Comparison of ENCODE assay signal across 18 cellular contexts in the genomic region with DNA sequence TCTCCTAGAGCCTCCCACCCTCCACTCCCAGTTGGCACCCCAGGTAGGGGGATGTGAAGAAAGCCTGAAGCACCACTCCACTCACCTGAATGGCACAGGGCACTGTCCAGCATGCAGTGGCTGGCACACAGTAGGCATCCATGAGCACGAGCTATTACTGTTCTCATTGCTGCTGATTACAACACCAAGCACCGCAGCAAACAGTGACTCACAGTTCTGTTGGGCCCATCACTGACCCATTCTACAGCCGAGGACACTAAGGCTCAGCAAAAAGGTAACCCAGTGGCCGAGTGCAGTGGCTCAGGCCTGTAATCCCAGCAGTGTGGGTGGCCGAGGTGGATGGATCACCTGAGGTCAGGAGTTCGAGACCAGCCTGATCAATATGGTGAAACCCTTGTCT. TPM values are rescaled to one million over a fixed set of nuclear protein-coding genes. Genes with fewer than 3 reads are reported as not detected.
DNase-seq lines count a peak whose midpoint lies in the region; ATAC-seq and TF ChIP-seq lines count a peak whose summit lies in the region.
"Had no signal": no experiment of that assay in that cellular context is flagged by ENCODE, and none has a peak within 500 bp of the region (broad histone marks: within the 10 kb centered on the region; RNA-seq: fewer than 3 reads in every experiment).

No MANE protein-coding gene starts in this region.

- H3K4me1 ChIP-seq in BLaER1 (peaks cover 92% of the 10 kb centered on the region), GM23338 (ENCODE audit: insufficient read depth) (peaks cover 46% of the 10 kb centered on the region)
- peaks cover 34% of the 10 kb centered on the region for H3K4me1 ChIP-seq in effector memory CD4-positive, alpha-beta T cell (ENCODE audit: control insufficient read depth, insufficient read depth, low read length, poor library complexity, severe bottlenecking)

- DNase-seq in GM23338 (ENCODE audit: low spot score) (no peak), iPS-NIHi7 (ENCODE audit: extremely low spot score) (no peak)
- DNase-seq in effector memory CD4-positive, alpha-beta T cell: no peak
- DNase-seq: NCI-H2081 treated with DMSO at 0.1 percent for 48 hours, NCI-H526, stomach had no signal

- H3F3A ChIP-seq in GM23338 (replicated peaks; ENCODE audit: low read depth): peaks cover 51% of the 10 kb centered on the region

- H3K4me1 Mint-ChIP-seq in GM23338: peaks cover 37% of the 10 kb centered on the region

- H3K4me3 Mint-ChIP-seq in GM23338: peak overlapping the region; percentile 99
- H3K4me3 Mint-ChIP-seq: activated B cell treated with CpG ODN at 0.5 μM for 24 hours; activated naive CD4-positive, alpha-beta T cell treated with anti-CD3 and anti-CD28 coated beads, Interleukin-2, amount 50 U/mL, for 24 hours had no signal

- H3K4me2 ChIP-seq in BLaER1 (peak overlapping the region; percentile 50), GM23338 (peak overlapping the region; percentile 85)
- H3K4me2 ChIP-seq: hepatocyte had no signal

- H3K27ac ChIP-seq in BLaER1 (no peak overlapping the region), GM23338 (ENCODE audit: low read depth) (peak overlapping the region; percentile 99)
- H3K27ac ChIP-seq in effector memory CD4-positive, alpha-beta T cell (ENCODE audit: insufficient read depth, low read length, poor library complexity, severe bottlenecking): peak overlapping the region; percentile 9
- H3K27ac ChIP-seq: GM23248, hepatocyte, stomach had no signal

- no peaks in the 10 kb centered on the region for H3K27me3 ChIP-seq in BLaER1
- no peaks in the 10 kb centered on the region for H3K27me3 ChIP-seq in GM23338 (ENCODE audit: insufficient read depth)
- no peaks in the 10 kb centered on the region for H3K27me3 ChIP-seq in effector memory CD4-positive, alpha-beta T cell (replicated peaks; ENCODE audit: control insufficient read depth, insufficient read depth, low read length, poor library complexity, severe bottlenecking)
- H3K27me3 ChIP-seq: left lung had no signal

- no peak for ATAC-seq in GM23338
- ATAC-seq in HG02759 (IDR thresholded peaks at IDR 0.05; ENCODE audit: unreplicated experiment): no peak
- ATAC-seq in GM21825 (IDR thresholded peaks at IDR 0.05; ENCODE audit: unreplicated experiment): no peak

- H3K9me2 ChIP-seq in GM23338 (ENCODE audit: insufficient read depth): no peaks in the 10 kb centered on the region

- H3K9me3 ChIP-seq in BLaER1: no peaks in the 10 kb centered on the region
- H3K9me3 ChIP-seq in effector memory CD4-positive, alpha-beta T cell (ENCODE audit: control insufficient read depth, low read length): no peaks in the 10 kb centered on the region
- H3K9me3 ChIP-seq: left lung, stomach had no signal

- H3K9me3 Mint-ChIP-seq in GM23338: no peaks in the 10 kb centered on the region; the same call in 2 of the 3 replicates
- H3K9me3 Mint-ChIP-seq: activated B cell treated with CpG ODN at 0.5 μM for 24 hours; activated naive CD4-positive, alpha-beta T cell treated with anti-CD3 and anti-CD28 coated beads, Interleukin-2, amount 50 U/mL, for 24 hours had no signal

- TF ChIP-seq CTCF in GM23338 (conservative IDR thresholded peaks at IDR 0.05; ENCODE audit: low read depth in 2 of 2): no peak

- H2AFZ ChIP-seq in GM23338: no peak overlapping the region
- H2AFZ ChIP-seq: GM23248, hepatocyte had no signal

- H3K79me2 ChIP-seq in GM23338 (replicated peaks; ENCODE audit: insufficient read depth): peaks cover 62% of the 10 kb centered on the region
- H3K79me2 ChIP-seq: hepatocyte had no signal

- H3K9ac ChIP-seq in BLaER1: no peak overlapping the region
- H3K9ac ChIP-seq: GM23248 had no signal

- no peak overlapping the region for H3K4me3 ChIP-seq in BLaER1
- peak overlapping the region; percentile 89 for H3K4me3 ChIP-seq in GM23338
- no peak overlapping the region for H3K4me3 ChIP-seq in effector memory CD4-positive, alpha-beta T cell (ENCODE audit: insufficient read depth, low read depth, low read length, poor library complexity, severe bottlenecking)
- H3K4me3 ChIP-seq: GM23248, hepatocyte, left lung, stomach had no signal

- H4K20me1 ChIP-seq in BLaER1: no peaks in the 10 kb centered on the region
- H4K20me1 ChIP-seq in GM23338 (replicated peaks; ENCODE audit: insufficient read depth): peaks cover 24% of the 10 kb centered on the region; the same call in 1 of the 2 replicates

- peak overlapping the region; percentile 56; the same call in 1 of the 2 replicates for H3K27ac Mint-ChIP-seq in GM23338
- H3K27ac Mint-ChIP-seq: activated B cell treated with CpG ODN at 0.5 μM for 24 hours had no signal

- H3K27me3 Mint-ChIP-seq in GM23338 (ENCODE audit: insufficient read depth, low read depth, poor library complexity): peaks cover 40% of the 10 kb centered on the region
- H3K27me3 Mint-ChIP-seq: activated B cell treated with CpG ODN at 0.5 μM for 24 hours; activated naive CD4-positive, alpha-beta T cell treated with anti-CD3 and anti-CD28 coated beads, Interleukin-2, amount 50 U/mL, for 24 hours had no signal

- no peaks in the 10 kb centered on the region for H3K36me3 ChIP-seq in BLaER1
- H3K36me3 ChIP-seq in GM23338 (ENCODE audit: insufficient read depth): peaks cover 23% of the 10 kb centered on the region
- H3K36me3 ChIP-seq in effector memory CD4-positive, alpha-beta T cell (ENCODE audit: control insufficient read depth, insufficient read depth, low read length): no peaks in the 10 kb centered on the region
- H3K36me3 ChIP-seq: left lung, stomach had no signal

- peaks cover 71% of the 10 kb centered on the region for H3K36me3 Mint-ChIP-seq in GM23338 (ENCODE audit: low read depth)
- H3K36me3 Mint-ChIP-seq: activated naive CD4-positive, alpha-beta T cell treated with anti-CD3 and anti-CD28 coated beads, Interleukin-2, amount 50 U/mL, for 24 hours had no signal

RNA-seq across cellular contexts. Expression of a gene that starts 2.7 kb away (rescaled TPM):
- total RNA-seq in GM23338 (2014; rRNA removed; shearing (Covaris generic)): 434 and 519 TPM in 2 replicates
- 217 and 220 TPM in 2 replicates for polyA plus RNA-seq in GM23338 (2016; fragmentation: Nextera tagmentation; extraction: Ambion mirVana)
- total RNA-seq: activated B cell treated with CpG ODN at 0.5 μM for 24 hours, fibroblast of lung, GM23248, hepatocyte, HT1080, left lung, posterior vena cava, stomach, urinary bladder had no signal
- polyA plus RNA-seq: hepatocyte, stomach, urinary bladder had no signal

RNA-seq across cellular contexts. Expression of a gene that starts 16.0 kb away (rescaled TPM):
- 29.1 and 29.9 TPM in 2 replicates for total RNA-seq in GM23338 (2014; rRNA removed; shearing (Covaris generic))
- 15.7 and 16.6 TPM in 2 replicates for polyA plus RNA-seq in GM23338 (2016; fragmentation: Nextera tagmentation; extraction: Ambion mirVana)
- total RNA-seq: activated B cell treated with CpG ODN at 0.5 μM for 24 hours had no signal

RNA-seq across cellular contexts. Expression of a gene that starts 30.9 kb away (rescaled TPM):
- 2.3 TPM in 1 of 2 replicates, not detected in the other for total RNA-seq in GM23338 (2014; rRNA removed; shearing (Covaris generic))
- 6.1 and 7.7 TPM in 2 replicates for polyA plus RNA-seq in GM23338 (2016; fragmentation: Nextera tagmentation; extraction: Ambion mirVana)

RNA-seq across cellular contexts. Expression of a gene that starts 38.5 kb away (rescaled TPM):
- 10.4 and 10.6 TPM in 2 replicates for total RNA-seq in GM23338 (2014; rRNA removed; shearing (Covaris generic))
- 2.9 and 3.5 TPM in 2 replicates for polyA plus RNA-seq in GM23338 (2016; fragmentation: Nextera tagmentation; extraction: Ambion mirVana)

RNA-seq across cellular contexts. Expression of a gene that starts 50.0 kb away (rescaled TPM):
- 15.9 and 18.8 TPM in 2 replicates for total RNA-seq in GM23338 (2014; rRNA removed; shearing (Covaris generic))
- polyA plus RNA-seq in GM23338 (2016; fragmentation: Nextera tagmentation; extraction: Ambion mirVana): 6.1 and 7.7 TPM in 2 replicates
- total RNA-seq: fibroblast of lung, GM23248, hepatocyte had no signal
